ENCODE assay signal across 1 cellular context in the genomic region with DNA sequence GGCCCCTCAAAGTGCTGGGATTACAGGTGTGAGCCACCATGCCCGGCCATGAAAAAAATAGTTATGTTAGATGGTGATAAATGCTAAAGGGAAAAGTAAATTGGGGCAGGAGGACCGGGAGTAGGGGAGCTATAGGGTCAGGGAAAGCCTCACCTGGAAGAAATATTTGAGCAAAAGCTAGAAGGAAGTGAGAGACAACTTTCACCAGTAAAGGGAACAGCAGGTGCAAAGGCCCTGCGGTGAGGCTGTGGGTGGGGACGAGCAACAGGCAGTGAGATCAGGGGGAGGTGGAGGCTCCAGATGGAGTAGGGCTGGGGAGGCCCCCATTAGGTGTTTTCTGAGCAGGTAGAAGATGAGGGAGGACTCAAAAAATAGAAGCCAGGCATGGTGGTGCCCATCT.
TF ChIP-seq lines count a peak whose summit lies in the region.

No MANE protein-coding gene starts in this region.

TF ChIP-seq in HEK293, 187 proteins besides CTCF, POLR2A, EP300 and RAD21 (continued from another document):
- TF ChIP-seq ZNF132 (tag by site-specific recombination; IDR thresholded peaks at IDR 0.05; ENCODE audit: borderline replicate concordance) (no peak), HOXC10 (CRISPR knock-in tag; IDR thresholded peaks at IDR 0.05) (no peak), ZNF157 (tag by site-specific recombination; IDR thresholded peaks at IDR 0.05) (no peak), ZNF19 (tag by site-specific recombination; IDR thresholded peaks at IDR 0.05; ENCODE audit: low read depth) (no peak), ZNF521 (tag by site-specific recombination; IDR thresholded peaks at IDR 0.05) (no peak), ZNF660 (tag by site-specific recombination; IDR thresholded peaks at IDR 0.05) (no peak), PBX3 (CRISPR knock-in tag; IDR thresholded peaks at IDR 0.05) (no peak), ZNF23 (tag by site-specific recombination; IDR thresholded peaks at IDR 0.05; ENCODE audit: borderline replicate concordance) (no peak)
